In genomic region chr13:58343081-58343480, GRCh38 we compare ENCODE assay signal across 14 cellular contexts.
"Had no signal": no experiment of that assay in that cellular context is flagged by ENCODE, and none has a peak within 500 bp of the region (broad histone marks: within the 10 kb centered on the region; RNA-seq: fewer than 3 reads in every experiment).

No MANE protein-coding gene starts in this region.

- H3K27me3 ChIP-seq: gastroesophageal sphincter, right lobe of liver, spleen, tibial nerve had no signal

- H3K27ac ChIP-seq: gastroesophageal sphincter, prostate gland, right lobe of liver, spleen, tibial nerve had no signal

- DNase-seq: activated CD4-positive, alpha-beta T cell treated with anti-CD3 and anti-CD28 coated beads, Interleukin-2, amount 50 U/mL, for 48 hours; activated CD4-positive, CD25-positive, alpha-beta regulatory T cell treated with anti-CD3 and anti-CD28 coated beads, Interleukin-2, amount 50 U/mL, for 72 hours; activated CD8-positive, alpha-beta memory T cell treated with anti-CD3 and anti-CD28 coated beads, Interleukin-2, amount 10 ng/mL, durations not matched to agents 7 days and 5 days; activated gamma-delta T cell; activated T-cell treated with anti-CD3 and anti-CD28 coated beads, Interleukin-2, amount 50 U/mL, for 24 hours; hypothalamus; mammary epithelial cell; natural killer cell; right lobe of liver; spleen; stimulated activated CD4-positive, alpha-beta T cell treated with anti-CD3 and anti-CD28 coated beads, Interleukin-1b, Interleukin-23, amount 100 ng/mL, for 48 hours had no signal

- H3K9me3 ChIP-seq: gastroesophageal sphincter, prostate gland, right lobe of liver, tibial nerve had no signal

- H3K4me3 ChIP-seq: gastroesophageal sphincter, prostate gland, right lobe of liver, spleen, tibial nerve had no signal

- H3K36me3 ChIP-seq: gastroesophageal sphincter, prostate gland, right lobe of liver, spleen, tibial nerve had no signal

- H3K4me1 ChIP-seq: gastroesophageal sphincter, prostate gland, spleen, tibial nerve had no signal
